In the genomic region with DNA sequence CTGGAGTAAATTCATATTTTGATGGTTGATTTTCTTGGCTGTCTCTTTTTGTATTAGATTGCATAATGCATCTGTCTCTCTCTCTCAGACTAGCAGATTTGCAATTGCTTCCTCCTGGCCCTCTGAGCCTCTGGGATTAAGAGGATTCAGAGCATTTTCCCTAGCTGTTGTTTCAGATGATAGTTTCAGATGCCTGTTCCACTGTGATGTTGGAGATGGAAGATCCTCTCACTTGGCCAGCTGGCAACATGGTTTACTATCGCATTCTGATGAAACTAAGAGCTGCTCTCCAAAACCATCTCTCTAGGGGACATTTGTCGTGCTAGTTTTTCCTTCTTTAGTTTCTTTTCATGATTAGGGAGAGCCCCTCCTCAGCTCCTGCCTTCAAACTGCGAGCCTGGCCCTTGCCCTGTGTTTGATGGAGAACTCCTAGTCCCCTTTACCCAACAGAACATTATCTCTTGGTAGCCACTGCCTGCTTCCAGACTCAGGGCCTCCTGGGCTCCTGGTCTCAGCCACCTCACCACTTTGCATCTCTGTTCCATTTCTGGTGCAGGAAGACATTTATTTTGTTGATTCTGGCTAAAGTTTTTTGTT, we compare ENCODE assay signal across 15 cellular contexts.
"Had no signal": no experiment of that assay in that cellular context is flagged by ENCODE, and none has a peak within 500 bp of the region (broad histone marks: within the 10 kb centered on the region; RNA-seq: fewer than 3 reads in every experiment).

No MANE protein-coding gene starts in this region.

- DNase-seq: activated CD4-positive, alpha-beta T cell treated with anti-CD3 and anti-CD28 coated beads for 36 hours; activated naive CD4-positive, alpha-beta T cell treated with Interleukin-2 at 50 U/mL for 16 hours; caudate nucleus; colonic mucosa; effector CD4-positive, alpha-beta T cell; left colon; mammary epithelial cell; mucosa of descending colon; natural killer cell; stimulated activated CD4-positive, alpha-beta T cell treated with anti-CD3 and anti-CD28 coated beads, Interleukin-15, amount 100 ng/mL, for 24 hours; stimulated activated CD4-positive, alpha-beta T cell treated with anti-CD3 and anti-CD28 coated beads, Interleukin-4, amount 100 ng/mL, for 24 hours had no signal

- H3K4me1 ChIP-seq: colonic mucosa had no signal

- H3K36me3 ChIP-seq: colonic mucosa, thoracic aorta had no signal

- H3K27ac ChIP-seq: colonic mucosa, thoracic aorta, VCaP had no signal

- ATAC-seq: activated CD4-positive, alpha-beta T cell treated with anti-CD3 and anti-CD28 coated beads for 36 hours; left colon; mucosa of descending colon; natural killer cell had no signal

- H3K4me3 Mint-ChIP-seq: activated CD4-positive, alpha-beta T cell treated with anti-CD3 and anti-CD28 coated beads for 36 hours; natural killer cell; stimulated activated naive CD8-positive, alpha-beta T cell treated with anti-CD3 and anti-CD28 coated beads, Interleukin-15, Interleukin-2, amounts not matched to agents 100 ng/mL and 50 ng/mL, for 24 hours had no signal

- H3K27me3 ChIP-seq: colonic mucosa had no signal

- H3K9me3 ChIP-seq: colonic mucosa, mucosa of descending colon, thoracic aorta had no signal

- H3K4me1 Mint-ChIP-seq: activated CD4-positive, alpha-beta T cell treated with anti-CD3 and anti-CD28 coated beads for 36 hours; natural killer cell had no signal

- H3K4me3 ChIP-seq: colonic mucosa, mucosa of descending colon, thoracic aorta had no signal

- H3K9me3 Mint-ChIP-seq: natural killer cell; stimulated activated naive CD8-positive, alpha-beta T cell treated with anti-CD3 and anti-CD28 coated beads, Interleukin-15, Interleukin-2, amounts not matched to agents 100 ng/mL and 50 ng/mL, for 24 hours had no signal

- FAIRE-seq: endothelial cell of umbilical vein had no signal

- H3K36me3 Mint-ChIP-seq: natural killer cell had no signal

- H3K27ac Mint-ChIP-seq: activated CD4-positive, alpha-beta T cell treated with anti-CD3 and anti-CD28 coated beads for 36 hours; natural killer cell; stimulated activated naive CD8-positive, alpha-beta T cell treated with anti-CD3 and anti-CD28 coated beads, Interleukin-15, Interleukin-2, amounts not matched to agents 100 ng/mL and 50 ng/mL, for 24 hours had no signal
